ENCODE assay signal across 11 cellular contexts in genomic region chr6:15893556-15894253, GRCh38.
DNase-seq lines count a peak whose midpoint lies in the region; ATAC-seq, FAIRE-seq and TF ChIP-seq lines count a peak whose summit lies in the region.
"Had no signal": no experiment of that assay in that cellular context is flagged by ENCODE, and none has a peak within 500 bp of the region (broad histone marks: within the 10 kb centered on the region; RNA-seq: fewer than 3 reads in every experiment).

No MANE protein-coding gene starts in this region.

- no peak overlapping the region for H3K4me3 ChIP-seq in WI38 (ENCODE audit: low read depth, low read length)
- H3K4me3 ChIP-seq: vagina had no signal

- no peak for FAIRE-seq in D721Med (lab: Jason Lieb, UNC)
- FAIRE-seq: TTC549 had no signal

- no peaks in the 10 kb centered on the region for H3K36me3 Mint-ChIP-seq in T-cell

- in situ Hi-C loops in KBM-7 (cut with MboI; ENCODE audit: low pct_unique_long_range_greater_than_20kb, low sequenced_read_pairs), result no loop called here

- no peak overlapping the region for H3K27ac Mint-ChIP-seq in T-cell
- H3K27ac Mint-ChIP-seq: dendritic cell treated with granulocyte-macrophage colony-stimulating factor and Interleukin-4, amounts not matched to agents 40 ng/mL and 50 ng/mL, for 4 days had no signal

- CTCF ChIA-PET in T-cell (lab: Charles Lee), result interaction anchor here in 1 of 2 donors (0.6 kb wide), 1 partner anchor 200 kb away, joined by 7 read pairs; no protein-coding TSS in a partner anchor

- POLR2A ChIA-PET in T-cell (lab: Charles Lee), result interaction anchor here (0.5 to 0.6 kb wide), 2 partner anchors 231 to 235 kb away, joined by 3 to 4 read pairs; no protein-coding TSS in a partner anchor

- no peak for ATAC-seq in T-cell (replicated peaks in 1 of 4)
- ATAC-seq in HG03571 (IDR thresholded peaks at IDR 0.05; ENCODE audit: unreplicated experiment), result no peak

- H3K4me3 Mint-ChIP-seq in T-cell, result no peak overlapping the region
- H3K4me3 Mint-ChIP-seq: dendritic cell treated with granulocyte-macrophage colony-stimulating factor and Interleukin-4, amounts not matched to agents 40 ng/mL and 50 ng/mL, for 4 days had no signal

- peaks cover 1 to 3% of the 10 kb centered on the region in 2 donors for H3K27me3 Mint-ChIP-seq in T-cell
- H3K27me3 Mint-ChIP-seq: dendritic cell treated with granulocyte-macrophage colony-stimulating factor and Interleukin-4, amounts not matched to agents 40 ng/mL and 50 ng/mL, for 4 days had no signal

- H3K4me1 Mint-ChIP-seq in T-cell, result no peaks in the 10 kb centered on the region

- DNase-seq in D721Med (ENCODE audit: insufficient read length, low spot score) (no peak), KBM-7 (peak; percentile 79), kidney tubule cell (ENCODE audit: low spot score) (peak; percentile 39), T-cell (no peak), AG08396 (ENCODE audit: low spot score) (no peak)
- no peak for DNase-seq in activated CD4-positive, CD25-positive, alpha-beta regulatory T cell treated with anti-CD3 and anti-CD28 coated beads, Interleukin-2, amount 50 U/mL, for 72 hours

- TF ChIP-seq CTCF in D721Med (IDR thresholded peaks at IDR 0.05; ENCODE audit: insufficient read depth, missing control alignments), result peak; percentile 23
- TF ChIP-seq CTCF in WI38 (IDR thresholded peaks at IDR 0.05; ENCODE audit: low read depth, low read length), result peak; percentile 18; the same call in 1 of the 2 replicates

- peaks cover 0 to 8% (median 3%) of the 10 kb centered on the region in 3 donors for H3K9me3 Mint-ChIP-seq in T-cell
- H3K9me3 Mint-ChIP-seq: dendritic cell treated with granulocyte-macrophage colony-stimulating factor and Interleukin-4, amounts not matched to agents 40 ng/mL and 50 ng/mL, for 4 days had no signal

Comparison
In these comparisons a context has a peak if more than half of its experiments do, and no peak if none do; other contexts are left out.
1. DNase-seq: peak in KBM-7 (single experiment) and kidney tubule cell (single experiment); none in D721Med (single experiment), activated CD4-positive, CD25-positive, alpha-beta regulatory T cell treated with anti-CD3 and anti-CD28 coated beads, Interleukin-2, amount 50 U/mL, for 72 hours (single experiment), T-cell (0 of 34) and AG08396 (single experiment).